12 cellular contexts compared by ENCODE assay signal in genomic region chr18:59041819-59042476, GRCh38.
DNase-seq lines count a peak whose midpoint lies in the region; ATAC-seq, FAIRE-seq and TF ChIP-seq lines count a peak whose summit lies in the region.
"Had no signal": no experiment of that assay in that cellular context is flagged by ENCODE, and none has a peak within 500 bp of the region (broad histone marks: within the 10 kb centered on the region; RNA-seq: fewer than 3 reads in every experiment).

No MANE protein-coding gene starts in this region.

- peaks cover 23% of the 10 kb centered on the region for H3K4me1 ChIP-seq in A673 (ENCODE audit: insufficient read depth, low read length, poor library complexity, severe bottlenecking)
- peaks cover 3% of the 10 kb centered on the region for H3K4me1 ChIP-seq in right cardiac atrium (ENCODE audit: control insufficient read depth, insufficient read depth, low read length)
- H3K4me1 ChIP-seq in small intestine (ENCODE audit: control insufficient read depth in 2 of 2, insufficient read depth in 1 of 2, low read depth in 1 of 2, low read length in 1 of 2): no peaks in the 10 kb centered on the region

- no peak for TF ChIP-seq CTCF in A673 (conservative IDR thresholded peaks at IDR 0.05; ENCODE audit: low read depth, low read length)

- ATAC-seq in right cardiac atrium (peak; percentile 55 to 72), HG02840 (IDR thresholded peaks at IDR 0.05; ENCODE audit: low FRiP score, unreplicated experiment) (no peak), GM19324 (IDR thresholded peaks at IDR 0.05; ENCODE audit: low FRiP score, unreplicated experiment) (no peak)

- peak overlapping the region; percentile 69 for H3K27ac ChIP-seq in A673 (ENCODE audit: low read depth, low read length, poor library complexity, severe bottlenecking)
- peak overlapping the region; percentile 61 for H3K27ac ChIP-seq in right cardiac atrium (ENCODE audit: low read length)
- H3K27ac ChIP-seq in small intestine (ENCODE audit: low read depth in 1 of 2, low read length in 1 of 2): no peak overlapping the region

- H3K4me3 ChIP-seq in A673 (ENCODE audit: low read depth, low read length, poor library complexity, severe bottlenecking) (no peak overlapping the region), right cardiac atrium (ENCODE audit: low read length) (no peak overlapping the region), small intestine (ENCODE audit: low read depth in 1 of 2, low read length in 2 of 2) (no peak overlapping the region)
- H3K4me3 ChIP-seq: skin epidermis had no signal

- intact Hi-C loops in A673 (cut with micrococcal nuclease; ENCODE audit: unreplicated experiment): no loop called here
- intact Hi-C loops in right cardiac atrium (cut with DNase I): no loop called here

- 37% methylated on average over 10 of the region's 10 CpGs for WGBS in right cardiac atrium
- 62 to 76% (median 75%) methylated on average over 10 of the region's 10 CpGs for WGBS in small intestine, 3 donors

- no peaks in the 10 kb centered on the region for H3K36me3 ChIP-seq in A673 (ENCODE audit: insufficient read depth, low read length, poor library complexity, severe bottlenecking)
- H3K36me3 ChIP-seq in small intestine (ENCODE audit: control insufficient read depth in 2 of 2, insufficient read depth in 2 of 2, low read length in 2 of 2): no peaks in the 10 kb centered on the region

- FAIRE-seq in small intestine (lab: Jason Lieb, UNC): no peak

- H3K27me3 ChIP-seq in A673 (replicated peaks; ENCODE audit: insufficient read depth, low read depth, low read length, poor library complexity): no peaks in the 10 kb centered on the region
- no peaks in the 10 kb centered on the region for H3K27me3 ChIP-seq in right cardiac atrium (ENCODE audit: control insufficient read depth, insufficient read depth)
- no peaks in the 10 kb centered on the region for H3K27me3 ChIP-seq in small intestine (ENCODE audit: control insufficient read depth in 2 of 2, insufficient read depth in 2 of 2, low read length in 2 of 2)

- CTCF ChIA-PET in A673 (lab: Charles Lee): interaction anchor here (1.4 kb wide), 1 partner anchor 29 kb away, joined by 4 read pairs; no protein-coding TSS in a partner anchor

- H3K9me3 ChIP-seq in A673 (ENCODE audit: low read depth, low read length, poor library complexity, severe bottlenecking) (no peaks in the 10 kb centered on the region), right cardiac atrium (ENCODE audit: control insufficient read depth, low read length) (no peaks in the 10 kb centered on the region), small intestine (ENCODE audit: control insufficient read depth, low read depth) (no peaks in the 10 kb centered on the region)

- BruUV-seq in A673 (replicated peaks; lab: Mats Ljungman, UMichigan): no TSS peak

- POLR2A ChIA-PET in A673 (lab: Charles Lee; ENCODE audit: low non-redundant PET): no interaction called here

- DNase-seq in A673 (ENCODE audit: low spot score) (peak; percentile 56), astrocyte of the hippocampus (ENCODE audit: low read depth, low spot score) (peak; percentile 33), right cardiac atrium (no peak), putamen (ENCODE audit: low spot score) (peak; percentile 58), small intestine (no peak), COR-L47 (lab: John Stamatoyannopoulos, UW) (no peak)
- DNase-seq: immature natural killer cell, naive B cell, NCI-H2081 treated with DMSO at 0.1 percent for 48 hours had no signal

Comparison
In these comparisons a context has a peak if more than half of its experiments do, and no peak if none do; other contexts are left out.
1. DNase-seq: peak in A673 (single experiment), astrocyte of the hippocampus (single experiment) and putamen (single experiment); none in right cardiac atrium (0 of 3), small intestine (single experiment) and COR-L47 (single experiment).
2. H3K27ac ChIP-seq: peak in A673 (single experiment) and right cardiac atrium (single experiment); none in small intestine (0 of 2).
3. ATAC-seq: peak in right cardiac atrium (2 of 2); none in HG02840 (single experiment) and GM19324 (single experiment).